In genomic region chr10:60532691-60533468, GRCh38 we compare ENCODE assay signal across 21 cellular contexts.
DNase-seq lines count a peak whose midpoint lies in the region; ATAC-seq and FAIRE-seq lines count a peak whose summit lies in the region.
"Had no signal": no experiment of that assay in that cellular context is flagged by ENCODE, and none has a peak within 500 bp of the region (broad histone marks: within the 10 kb centered on the region; RNA-seq: fewer than 3 reads in every experiment).

No MANE protein-coding gene starts in this region.

- no peak overlapping the region for H3K4me3 ChIP-seq in small intestine (ENCODE audit: low read depth in 1 of 2, low read length in 2 of 2)
- H3K4me3 ChIP-seq: SJSA1 had no signal

- peak overlapping the region; percentile 18 for H3K27ac ChIP-seq in layer of hippocampus (ENCODE audit: low read depth, low read length)
- H3K27ac ChIP-seq in small intestine (ENCODE audit: low read depth in 1 of 2, low read length in 1 of 2), result no peak overlapping the region
- H3K27ac ChIP-seq: HL-60, SJSA1 had no signal

- DNase-seq in amniotic epithelial cell (ENCODE audit: low read depth) (peak; percentile 9), small intestine (peak; percentile 49), T-helper 17 cell (no peak), NCI-H1694 (lab: John Stamatoyannopoulos, UW) (no peak), COLO829 (ENCODE audit: low spot score) (no peak), RCC 7860 (ENCODE audit: low spot score) (no peak)
- DNase-seq: C1 segment of cervical spinal cord; Caco-2; CD4-positive, alpha-beta memory T cell; NCI-H1048; NCI-H1417 treated with DMSO at 0.1 percent for 48 hours; NCI-H187; NCI-H2081 treated with DMSO at 0.1 percent for 48 hours; NCI-H2171; NCI-H226; NCI-H510A; NCI-H69 had no signal

- H3K4me1 Mint-ChIP-seq in T-helper 17 cell, result peaks cover 8% of the 10 kb centered on the region

- no peaks in the 10 kb centered on the region for H3K36me3 Mint-ChIP-seq in T-helper 17 cell (ENCODE audit: low read depth)

- H3K4me3 Mint-ChIP-seq in T-helper 17 cell, result no peak overlapping the region
- H3K4me3 Mint-ChIP-seq: CD4-positive, alpha-beta memory T cell had no signal

- H3K27me3 Mint-ChIP-seq in T-helper 17 cell, result no peaks in the 10 kb centered on the region
- H3K27me3 Mint-ChIP-seq: CD4-positive, alpha-beta memory T cell had no signal

- FAIRE-seq in small intestine (lab: Jason Lieb, UNC), result no peak
- FAIRE-seq in RCC 7860 (lab: Jason Lieb, UNC), result no peak
- FAIRE-seq: G401.6 had no signal

- H3K27ac Mint-ChIP-seq in T-helper 17 cell, result no peak overlapping the region

- H3K27me3 ChIP-seq in layer of hippocampus (ENCODE audit: control insufficient read depth, insufficient read depth, low read length) (no peaks in the 10 kb centered on the region), small intestine (ENCODE audit: control insufficient read depth in 2 of 2, insufficient read depth in 2 of 2, low read length in 2 of 2) (no peaks in the 10 kb centered on the region)
- H3K27me3 ChIP-seq: SJSA1 had no signal

- H3K36me3 ChIP-seq in small intestine (ENCODE audit: control insufficient read depth in 2 of 2, insufficient read depth in 2 of 2, low read length in 2 of 2), result no peaks in the 10 kb centered on the region
- H3K36me3 ChIP-seq: SJSA1 had no signal

- no peak for ATAC-seq in T-helper 17 cell

- H3K9me3 ChIP-seq in small intestine (ENCODE audit: control insufficient read depth, low read depth), result no peaks in the 10 kb centered on the region
- H3K9me3 ChIP-seq in T-helper 17 cell (ENCODE audit: control insufficient read depth, low read length, poor library complexity, severe bottlenecking), result no peaks in the 10 kb centered on the region
- H3K9me3 ChIP-seq: Caco-2, SJSA1 had no signal

- no peaks in the 10 kb centered on the region for H3K4me1 ChIP-seq in small intestine (ENCODE audit: control insufficient read depth in 2 of 2, insufficient read depth in 1 of 2, low read depth in 1 of 2, low read length in 1 of 2)
- H3K4me1 ChIP-seq: Caco-2 had no signal

- WGBS in small intestine, 3 donors, result 46 to 72% (median 53%) methylated on average over 6 of the region's 6 CpGs

Comparison
In these comparisons a context has a peak if more than half of its experiments do, and no peak if none do; other contexts are left out.
1. DNase-seq: peak in amniotic epithelial cell (single experiment) and small intestine (single experiment); none in T-helper 17 cell (0 of 3), NCI-H1694 (single experiment), COLO829 (single experiment) and RCC 7860 (single experiment).